Comparison of ENCODE assay signal across 1 cellular context in genomic region chr21:29024474-29025327, GRCh38.
TF ChIP-seq lines count a peak whose summit lies in the region.

USP16 (plus strand) TSS chr21:29024668; CDS start chr21:29027914, 3,246 bp downstream.

TF ChIP-seq in HepG2, 621 proteins besides CTCF, POLR2A, EP300 and RAD21 (continued from another document and continues in another):
- TF ChIP-seq CERS6 (CRISPR knock-in tag; IDR thresholded peaks at IDR 0.05), result no peak; the same call in 1 of the 2 replicates
- TF ChIP-seq ZNF558 (CRISPR knock-in tag; IDR thresholded peaks at IDR 0.05; ENCODE audit: borderline replicate concordance), result peak; percentile 96; the same call in 1 of the 2 replicates
- peak; percentile 54; the same call in 1 of the 2 replicates for TF ChIP-seq TFDP2 (CRISPR knock-in tag; IDR thresholded peaks at IDR 0.05)
- 0 out of 2 replicates have a peak, but pooled peaks have one; percentile 72 for TF ChIP-seq ZNF138 (CRISPR knock-in tag; IDR thresholded peaks at IDR 0.05; ENCODE audit: low read depth)
- peak; percentile 67; the same call in 1 of the 2 replicates for TF ChIP-seq ISL2 (CRISPR knock-in tag; IDR thresholded peaks at IDR 0.05)
- no peak for TF ChIP-seq ZNF749 (CRISPR knock-in tag; IDR thresholded peaks at IDR 0.05; ENCODE audit: borderline replicate concordance)
- no peak for TF ChIP-seq STAT6 (CRISPR knock-in tag; IDR thresholded peaks at IDR 0.05; ENCODE audit: borderline replicate concordance)
- TF ChIP-seq ZC3H13 (CRISPR knock-in tag; IDR thresholded peaks at IDR 0.05), result no peak
- TF ChIP-seq REXO4 (CRISPR knock-in tag; IDR thresholded peaks at IDR 0.05; ENCODE audit: borderline replicate concordance), result no peak
- TF ChIP-seq NR2C2 (CRISPR knock-in tag; IDR thresholded peaks at IDR 0.05; ENCODE audit: borderline replicate concordance), result peak; percentile 99
- TF ChIP-seq GMEB2 (CRISPR knock-in tag; IDR thresholded peaks at IDR 0.05; ENCODE audit: low read depth), result no peak
- no peak for TF ChIP-seq ZBTB14 (CRISPR knock-in tag; IDR thresholded peaks at IDR 0.05)
- TF ChIP-seq POLR2AphosphoS2 (IDR thresholded peaks at IDR 0.05; ENCODE audit: low read depth, low read length), result no peak
- no peak for TF ChIP-seq LCORL (IDR thresholded peaks at IDR 0.05)
- 0 out of 2 replicates have a peak, but pooled peaks have one; percentile 50 for TF ChIP-seq LCORL (CRISPR knock-in tag; IDR thresholded peaks at IDR 0.05)
- TF ChIP-seq HINFP (CRISPR knock-in tag; IDR thresholded peaks at IDR 0.05; ENCODE audit: low read depth), result 0 out of 2 replicates have a peak, but pooled peaks have one; percentile 49
- TF ChIP-seq GTF2F1 (IDR thresholded peaks at IDR 0.05; ENCODE audit: low read length), result no peak
- no peak for TF ChIP-seq ZNF772 (CRISPR knock-in tag; IDR thresholded peaks at IDR 0.05)
- TF ChIP-seq CREB1 (IDR thresholded peaks at IDR 0.05), result peak; percentile 91
- TF ChIP-seq CREB1 (CRISPR knock-in tag; IDR thresholded peaks at IDR 0.05), result peak; percentile 95
- TF ChIP-seq CAMTA2 (CRISPR knock-in tag; IDR thresholded peaks at IDR 0.05; ENCODE audit: borderline replicate concordance), result no peak
- no peak for TF ChIP-seq NFIB (CRISPR knock-in tag; IDR thresholded peaks at IDR 0.05; ENCODE audit: borderline replicate concordance)
- TF ChIP-seq ZNF30 (CRISPR knock-in tag; IDR thresholded peaks at IDR 0.05), result no peak
- TF ChIP-seq ZNF792 (CRISPR knock-in tag; IDR thresholded peaks at IDR 0.05), result 0 out of 2 replicates have a peak, but pooled peaks have one; percentile 23
- no peak for TF ChIP-seq RFX3 (CRISPR knock-in tag; IDR thresholded peaks at IDR 0.05)
- TF ChIP-seq ZNF790 (CRISPR knock-in tag; IDR thresholded peaks at IDR 0.05; ENCODE audit: borderline replicate concordance), result no peak
- no peak for TF ChIP-seq ZNF354B (CRISPR knock-in tag; IDR thresholded peaks at IDR 0.05)
- no peak for TF ChIP-seq ZBTB44 (CRISPR knock-in tag; IDR thresholded peaks at IDR 0.05)
- TF ChIP-seq ATF1 (CRISPR knock-in tag; IDR thresholded peaks at IDR 0.05), result peak; percentile 96
- TF ChIP-seq KAT8 (CRISPR knock-in tag; IDR thresholded peaks at IDR 0.05), result peak; percentile 97
- TF ChIP-seq SRY (CRISPR knock-in tag; IDR thresholded peaks at IDR 0.05), result no peak
- no peak for TF ChIP-seq GATA4 (IDR thresholded peaks at IDR 0.05; ENCODE audit: borderline replicate concordance, low read depth)
- TF ChIP-seq THYN1 (CRISPR knock-in tag; IDR thresholded peaks at IDR 0.05; ENCODE audit: borderline replicate concordance, low read depth), result no peak
- no peak for TF ChIP-seq ZNF484 (CRISPR knock-in tag; IDR thresholded peaks at IDR 0.05; ENCODE audit: borderline replicate concordance, low read depth)
- TF ChIP-seq SMAD9 (CRISPR knock-in tag; IDR thresholded peaks at IDR 0.05), result no peak
- TF ChIP-seq TRIM24 (CRISPR knock-in tag; IDR thresholded peaks at IDR 0.05), result no peak
- no peak for TF ChIP-seq HMGA1 (CRISPR knock-in tag; conservative IDR thresholded peaks at IDR 0.05)
- no peak for TF ChIP-seq ZNF589 (CRISPR knock-in tag; conservative IDR thresholded peaks at IDR 0.05)
- no peak for TF ChIP-seq ZNF33B (CRISPR knock-in tag; IDR thresholded peaks at IDR 0.05)
- no peak for TF ChIP-seq KDM1A (CRISPR knock-in tag; IDR thresholded peaks at IDR 0.05)
- peak; percentile 88 for TF ChIP-seq ZMYM4 (CRISPR knock-in tag; IDR thresholded peaks at IDR 0.05)
- no peak for TF ChIP-seq DDIT3 (CRISPR knock-in tag; IDR thresholded peaks at IDR 0.05)
- no peak for TF ChIP-seq NFATC3 (CRISPR knock-in tag; IDR thresholded peaks at IDR 0.05)
- no peak for TF ChIP-seq U2AF2 (IDR thresholded peaks at IDR 0.05; ENCODE audit: low read depth, low read length)
- no peak; the same call in 1 of the 2 replicates for TF ChIP-seq ZNF362 (CRISPR knock-in tag; IDR thresholded peaks at IDR 0.05; ENCODE audit: borderline replicate concordance)
- no peak for TF ChIP-seq HNRNPUL1 (IDR thresholded peaks at IDR 0.05; ENCODE audit: low read depth, low read length)
- TF ChIP-seq GMEB1 (CRISPR knock-in tag; IDR thresholded peaks at IDR 0.05; ENCODE audit: borderline replicate concordance), result peak; percentile 78
- TF ChIP-seq ZNF607 (CRISPR knock-in tag; IDR thresholded peaks at IDR 0.05; ENCODE audit: borderline replicate concordance), result no peak; the same call in 1 of the 2 replicates
- TF ChIP-seq PREB (CRISPR knock-in tag; IDR thresholded peaks at IDR 0.05), result no peak
- no peak for TF ChIP-seq ZNF282 (IDR thresholded peaks at IDR 0.05; ENCODE audit: partially characterized antibody)
